ENCODE assay signal across 18 cellular contexts in the genomic region with DNA sequence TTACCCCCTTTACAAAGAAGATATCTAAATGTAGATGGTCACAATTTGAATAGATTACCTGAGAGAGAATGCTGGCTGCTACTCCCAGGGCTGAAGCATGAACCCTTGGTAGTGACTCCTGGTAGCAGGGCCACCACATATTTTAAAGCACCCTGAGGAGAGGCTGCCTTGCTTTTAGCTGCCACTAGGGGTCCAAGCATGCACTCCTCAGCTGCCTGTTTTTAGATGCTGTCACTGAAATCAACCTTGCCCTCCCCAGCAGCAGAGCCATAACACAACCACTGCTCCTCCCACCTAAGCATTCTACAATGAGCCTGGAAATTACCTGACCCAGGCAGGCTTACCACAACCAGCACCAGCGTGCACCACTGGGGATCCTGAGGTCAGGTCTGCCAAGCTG.
A peak's percentile ranks its signal among the peaks of the same experiment; 100 is the strongest.
DNase-seq lines count a peak whose midpoint lies in the region; ATAC-seq, FAIRE-seq and TF ChIP-seq lines count a peak whose summit lies in the region.
"Had no signal": no experiment of that assay in that cellular context is flagged by ENCODE, and none has a peak within 500 bp of the region (broad histone marks: within the 10 kb centered on the region; RNA-seq: fewer than 3 reads in every experiment).

No MANE protein-coding gene starts in this region.

- TF ChIP-seq CTCF in LNCaP clone FGC (IDR thresholded peaks at IDR 0.05; ENCODE audit: control insufficient read depth, extremely low read depth, insufficient read depth) (peak; percentile 33; the same call in 1 of the 2 replicates), bronchial epithelial cell (IDR thresholded peaks at IDR 0.05; ENCODE audit: insufficient read depth, low read length, severe bottlenecking) (no peak), body of pancreas (IDR thresholded peaks at IDR 0.05) (no peak), D721Med (IDR thresholded peaks at IDR 0.05; ENCODE audit: insufficient read depth, missing control alignments) (no peak)

- no peak overlapping the region for H3K18ac ChIP-seq in mesenchymal stem cell (ENCODE audit: low read depth in 1 of 2, low read length in 2 of 2)

- H2BK12ac ChIP-seq in mesenchymal stem cell (ENCODE audit: low read length in 2 of 2): no peak overlapping the region

- H3K4me2 ChIP-seq in mesenchymal stem cell (ENCODE audit: low read length, poor library complexity, severe bottlenecking): no peak overlapping the region

- H2AFZ ChIP-seq in mesenchymal stem cell (ENCODE audit: low read depth, low read length): no peak overlapping the region

- no peak overlapping the region for H2BK120ac ChIP-seq in mesenchymal stem cell (ENCODE audit: low read depth, low read length)

- FAIRE-seq in bronchial epithelial cell (lab: Jason Lieb, UNC): no peak
- FAIRE-seq in D721Med (lab: Jason Lieb, UNC): no peak
- FAIRE-seq: endometrium, frontal cortex, GM12891, islet of Langerhans, RCC 7860 had no signal

- no peak overlapping the region for H3K9ac ChIP-seq in mesenchymal stem cell (ENCODE audit: low read length)

- no peak overlapping the region for H2BK5ac ChIP-seq in mesenchymal stem cell (ENCODE audit: low read depth, low read length, poor library complexity, severe bottlenecking)

- ATAC-seq in GM18502 (IDR thresholded peaks at IDR 0.05; ENCODE audit: poor library complexity, unreplicated experiment): peak; percentile 64
- ATAC-seq in body of pancreas: no peak
- ATAC-seq: stimulated activated naive CD8-positive, alpha-beta T cell treated with anti-CD3 and anti-CD28 coated beads, Interleukin-15, Interleukin-2, amounts not matched to agents 100 U/mL and 50 U/mL, for 24 hours had no signal

- H3K27ac ChIP-seq in body of pancreas (no peak overlapping the region), mesenchymal stem cell (ENCODE audit: low read length, poor library complexity, severe bottlenecking) (no peak overlapping the region)
- H3K27ac ChIP-seq: skin epidermis had no signal

- in situ Hi-C loops in ACHN (cut with HindIII; ENCODE audit: low pct_ligation_motif_present, low pct_unique_long_range_greater_than_20kb, low sequenced_read_pairs): no loop called here

- no peaks in the 10 kb centered on the region for H3K79me1 ChIP-seq in mesenchymal stem cell (replicated peaks; ENCODE audit: low read length, poor library complexity, severe bottlenecking)

- H3K27me3 ChIP-seq in bronchial epithelial cell (ENCODE audit: control insufficient read depth, insufficient read depth, low read length) (no peaks in the 10 kb centered on the region), body of pancreas (peaks cover 0 to 2% of the 10 kb centered on the region in 2 donors), mesenchymal stem cell (ENCODE audit: control insufficient read depth in 1 of 2, insufficient read depth in 1 of 2, low read length in 2 of 2) (no peaks in the 10 kb centered on the region)

- H3K23ac ChIP-seq in mesenchymal stem cell (ENCODE audit: low read length in 2 of 2): no peak overlapping the region

- H3K9me3 ChIP-seq in body of pancreas: no peaks in the 10 kb centered on the region
- H3K9me3 ChIP-seq in mesenchymal stem cell (ENCODE audit: control insufficient read depth, low read length): peaks cover 27% of the 10 kb centered on the region

- TF ChIP-seq POLR2A in body of pancreas (IDR thresholded peaks at IDR 0.05): no peak

- H4K8ac ChIP-seq in mesenchymal stem cell (ENCODE audit: low read length): no peak overlapping the region

- DNase-seq in ACHN (peak; percentile 0), LNCaP clone FGC (ENCODE audit: low read depth) (no peak), bronchial epithelial cell (ENCODE audit: low read depth) (peak; percentile 1), body of pancreas (no peak), H4 (ENCODE audit: low spot score) (no peak), D721Med (ENCODE audit: insufficient read length, low spot score) (no peak), mesenchymal stem cell (no peak)
- DNase-seq: activated CD4-positive, alpha-beta T cell treated with anti-CD3 and anti-CD28 coated beads, Interleukin-2, amount 10 ng/mL, durations not matched to agents 24 days and 14 days; activated T-cell treated with anti-CD3 and anti-CD28 coated beads, Interleukin-2, amount 50 U/mL, for 24 hours; NCI-H1417 treated with DMSO at 0.1 percent for 48 hours; stimulated activated naive CD8-positive, alpha-beta T cell treated with anti-CD3 and anti-CD28 coated beads, Interleukin-15, Interleukin-2, amounts not matched to agents 100 U/mL and 50 U/mL, for 24 hours had no signal

- H3K4me1 ChIP-seq in body of pancreas (no peaks in the 10 kb centered on the region), mesenchymal stem cell (ENCODE audit: control insufficient read depth, insufficient read depth, low read depth, low read length) (no peaks in the 10 kb centered on the region)

- H4K91ac ChIP-seq in mesenchymal stem cell (ENCODE audit: low read length): no peak overlapping the region

- H3K4ac ChIP-seq in mesenchymal stem cell (ENCODE audit: low read depth in 1 of 2, low read length in 2 of 2): no peak overlapping the region

- H3K36me3 ChIP-seq in bronchial epithelial cell (ENCODE audit: control insufficient read depth, insufficient read depth, low read length) (no peaks in the 10 kb centered on the region), body of pancreas (replicated peaks in 1 of 2; ENCODE audit: insufficient read depth in 1 of 2, low read depth in 2 of 2) (no peaks in the 10 kb centered on the region), mesenchymal stem cell (ENCODE audit: control insufficient read depth in 1 of 2, insufficient read depth in 2 of 2, low read depth in 1 of 2, low read length in 2 of 2) (no peaks in the 10 kb centered on the region)

- 75 to 100% methylated on average over 1 of the region's 1 CpG for WGBS in body of pancreas, 2 donors
- 33% methylated on average over 1 of the region's 1 CpG for WGBS in mesenchymal stem cell

- no peak overlapping the region for H3K14ac ChIP-seq in mesenchymal stem cell (ENCODE audit: low read length in 2 of 2)

- H2AK5ac ChIP-seq in mesenchymal stem cell (ENCODE audit: low read length, severe bottlenecking): no peak overlapping the region

- H2BK15ac ChIP-seq in mesenchymal stem cell (ENCODE audit: low read depth, poor library complexity, severe bottlenecking): no peak overlapping the region

- intact Hi-C loops in body of pancreas (cut with DNase I): no loop called here

- H3K4me3 ChIP-seq in LNCaP clone FGC (ENCODE audit: low read depth, low read length) (no peak overlapping the region), bronchial epithelial cell (ENCODE audit: low read depth, low read length) (no peak overlapping the region), body of pancreas (no peak overlapping the region), mesenchymal stem cell (ENCODE audit: insufficient read depth in 1 of 2, low read depth in 1 of 2, low read length in 2 of 2) (no peak overlapping the region)
- H3K4me3 ChIP-seq: skin epidermis had no signal

Comparison
In these comparisons a context has a peak if more than half of its experiments do, and no peak if none do; other contexts are left out.
1. DNase-seq: peak in ACHN (single experiment) and bronchial epithelial cell (single experiment); none in LNCaP clone FGC (single experiment), body of pancreas (0 of 4), H4 (single experiment), D721Med (single experiment) and mesenchymal stem cell (single experiment).